Comparison of ENCODE assay signal across 9 cellular contexts in the genomic region with DNA sequence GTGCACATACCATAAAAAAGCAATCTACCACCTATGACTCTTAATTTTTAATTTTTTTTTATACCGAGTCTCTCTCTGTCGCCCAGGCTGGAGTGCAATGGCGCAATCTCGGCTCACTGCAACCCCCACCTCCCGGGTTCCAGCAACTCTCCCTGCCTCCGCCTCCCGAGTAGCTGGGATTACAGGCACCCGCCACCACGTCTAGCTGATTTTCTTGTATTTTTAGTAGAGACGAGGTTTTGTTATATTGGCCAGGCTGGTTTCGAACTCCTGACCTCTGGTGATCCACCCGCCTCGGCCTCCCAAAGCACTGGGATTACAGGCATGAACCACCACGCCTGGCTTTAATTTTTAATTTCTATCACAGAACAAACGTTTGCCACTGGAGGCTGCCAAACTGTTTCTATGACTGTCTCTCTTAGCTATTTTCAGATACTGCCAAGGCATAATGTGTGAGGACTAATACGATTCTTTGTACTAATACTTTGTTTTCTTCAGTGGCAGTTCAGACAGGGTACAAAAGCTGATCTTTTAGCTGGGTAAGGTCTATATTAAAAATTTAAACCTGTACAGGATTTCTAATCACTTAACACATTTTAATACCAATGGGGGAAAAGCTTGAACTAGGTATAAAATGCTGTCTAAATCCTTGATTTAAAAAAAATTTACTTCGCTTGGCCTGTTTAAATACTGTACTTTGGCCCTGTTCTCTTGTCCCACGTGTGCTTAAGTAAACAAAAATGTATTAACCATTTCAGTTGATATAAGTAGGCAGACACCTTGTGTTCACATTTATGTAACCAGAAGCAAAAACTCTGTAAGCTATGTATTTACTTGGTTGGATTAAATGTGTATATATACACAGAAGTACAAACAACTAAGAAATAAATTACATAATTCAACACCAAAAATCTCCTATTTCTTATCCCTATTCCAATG. TPM values are rescaled to one million over a fixed set of nuclear protein-coding genes. Genes with fewer than 3 reads are reported as not detected.
DNase-seq lines count a peak whose midpoint lies in the region; ATAC-seq and TF ChIP-seq lines count a peak whose summit lies in the region.
"Had no signal": no experiment of that assay in that cellular context is flagged by ENCODE, and none has a peak within 500 bp of the region (broad histone marks: within the 10 kb centered on the region; RNA-seq: fewer than 3 reads in every experiment).

No MANE protein-coding gene starts in this region.

- H3K9me3 ChIP-seq in BE2C (no peaks in the 10 kb centered on the region), HUES6 (ENCODE audit: control insufficient read depth, insufficient read depth, low read depth, low read length) (no peaks in the 10 kb centered on the region; the same call in 1 of the 2 replicates), muscle layer of colon (ENCODE audit: low read length) (no peaks in the 10 kb centered on the region)

- H3K4me3 ChIP-seq in BE2C (ENCODE audit: low read depth, low read length) (peak overlapping the region; percentile 81), HUES6 (ENCODE audit: low read depth, low read length) (peak overlapping the region; percentile 74), brain microvascular endothelial cell (ENCODE audit: low read depth, low read length) (peak overlapping the region; percentile 85), muscle layer of colon (ENCODE audit: low read depth in 1 of 2, low read length in 2 of 2) (peak overlapping the region in 1 of 2 donors; percentile 9), H7 (ENCODE audit: insufficient read depth, low read depth, low read length) (no peak overlapping the region; the same call in 1 of the 2 replicates)

- H3K4me1 ChIP-seq in BE2C (no peaks in the 10 kb centered on the region), HUES6 (ENCODE audit: control insufficient read depth, insufficient read depth, low read length) (no peaks in the 10 kb centered on the region; the same call in 1 of the 2 replicates), muscle layer of colon (ENCODE audit: insufficient read depth, low read length) (peaks cover 24% of the 10 kb centered on the region)

- no peaks in the 10 kb centered on the region for H3K27me3 ChIP-seq in BE2C
- no peaks in the 10 kb centered on the region for H3K27me3 ChIP-seq in HUES6 (ENCODE audit: control insufficient read depth, insufficient read depth, low read length)
- H3K27me3 ChIP-seq in brain microvascular endothelial cell (replicated peaks): no peaks in the 10 kb centered on the region
- no peaks in the 10 kb centered on the region for H3K27me3 ChIP-seq in muscle layer of colon (ENCODE audit: control insufficient read depth in 1 of 2, insufficient read depth in 2 of 2, low read length in 2 of 2)
- H3K27me3 ChIP-seq in H7 (ENCODE audit: control insufficient read depth, insufficient read depth, low read length): no peaks in the 10 kb centered on the region

- H3K36me3 ChIP-seq in BE2C (peaks cover 3% of the 10 kb centered on the region; the same call in 1 of the 2 replicates), HUES6 (ENCODE audit: control insufficient read depth, insufficient read depth, low read length) (peaks cover 22% of the 10 kb centered on the region; the same call in 1 of the 2 replicates), brain microvascular endothelial cell (replicated peaks) (peaks cover 5% of the 10 kb centered on the region), muscle layer of colon (ENCODE audit: insufficient read depth, low read length) (no peaks in the 10 kb centered on the region), H7 (replicated peaks; ENCODE audit: control insufficient read depth, insufficient read depth, low read length) (no peaks in the 10 kb centered on the region; the same call in 1 of the 2 replicates)

- H3K27ac ChIP-seq in HUES6 (ENCODE audit: low read depth, low read length) (no peak overlapping the region), brain microvascular endothelial cell (peak overlapping the region; percentile 92), muscle layer of colon (ENCODE audit: low read depth, low read length) (peak overlapping the region; percentile 37)

- no peak for ATAC-seq in GM21360 (IDR thresholded peaks at IDR 0.05; ENCODE audit: unreplicated experiment)
- ATAC-seq: stimulated activated naive B cell treated with anti-CD40 and anti-IgM and Interleukin-4, amounts not matched to agents 10 μg/mL and 1 μg/mL and 100 μg/mL, for 72 hours had no signal

- no peak for DNase-seq in BE2C
- no peak for DNase-seq in brain microvascular endothelial cell
- DNase-seq in H7: no peak
- DNase-seq in C1 segment of cervical spinal cord (lab: John Stamatoyannopoulos, UW): no peak
- no peak for DNase-seq in GM13976 (ENCODE audit: low spot score)
- DNase-seq: stimulated activated naive B cell treated with anti-CD40 and anti-IgM and Interleukin-4, amounts not matched to agents 10 μg/mL and 1 μg/mL and 100 μg/mL, for 72 hours had no signal

- no peak for TF ChIP-seq CTCF in BE2C (IDR thresholded peaks at IDR 0.05; ENCODE audit: low read depth, low read length)
- no peak for TF ChIP-seq CTCF in brain microvascular endothelial cell (IDR thresholded peaks at IDR 0.05; ENCODE audit: low read depth, low read length, missing control alignments)
- no peak for TF ChIP-seq CTCF in GM13976 (IDR thresholded peaks at IDR 0.05; ENCODE audit: borderline replicate concordance, control extremely low read depth, extremely low read depth, insufficient read depth, missing control alignments)

- no peak overlapping the region for H3K9ac ChIP-seq in HUES6 (ENCODE audit: low read length)
- no peak overlapping the region for H3K9ac ChIP-seq in muscle layer of colon (ENCODE audit: low read length)

- in situ Hi-C loops in brain microvascular endothelial cell (cut with HindIII; ENCODE audit: low pct_ligation_motif_present, low sequenced_read_pairs) (no loop called here), GM13976 (cut with MboI; ENCODE audit: low sequenced_read_pairs, unreplicated experiment) (no loop called here)

RNA-seq across cellular contexts. Expression of gene PGRMC2, which starts 2.3 kb away (rescaled TPM):
- polyA plus RNA-seq in BE2C (2012; ENCODE audit: insufficient read depth, insufficient read length, low read depth): 74.4 TPM
- total RNA-seq in H7 (2014; rRNA removed; shearing (Covaris generic)): 9.7 and 17.5 TPM in 2 replicates
